In the genomic region with DNA sequence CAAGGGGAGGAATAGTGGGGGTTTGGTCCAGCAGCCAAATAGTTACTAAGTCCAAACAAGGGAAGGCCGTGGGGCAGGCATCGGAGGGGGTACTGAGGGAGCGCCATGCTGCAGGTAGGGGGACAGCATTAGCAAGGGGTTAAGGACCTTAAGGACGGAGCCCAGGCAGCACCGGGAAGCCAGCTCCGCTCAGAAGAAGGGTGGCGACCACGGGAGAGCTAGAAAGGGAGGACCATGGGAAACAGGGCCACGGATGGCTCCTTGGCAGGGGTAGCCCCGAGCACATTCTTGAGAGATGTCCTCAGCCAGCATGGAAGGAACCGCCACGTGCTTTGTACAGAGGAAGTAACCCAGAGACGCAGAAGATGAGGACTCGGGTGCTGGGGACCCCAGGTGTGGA, we compare ENCODE assay signal across 12 cellular contexts.
A peak's percentile ranks its signal among the peaks of the same experiment; 100 is the strongest.
DNase-seq lines count a peak whose midpoint lies in the region; ATAC-seq and TF ChIP-seq lines count a peak whose summit lies in the region.
"Had no signal": no experiment of that assay in that cellular context is flagged by ENCODE, and none has a peak within 500 bp of the region (broad histone marks: within the 10 kb centered on the region; RNA-seq: fewer than 3 reads in every experiment).

No MANE protein-coding gene starts in this region.

- peak overlapping the region in 20 of 21 experiments; percentile 7 to 82 (median 60) for H3K27ac ChIP-seq in skin epidermis

- DNase-seq in EL (peak; percentile 84), MCF 10A (ENCODE audit: unreplicated experiment) (no peak), Right ventricle myocardium superior (no peak), GM19240 (ENCODE audit: insufficient read length, low spot score) (no peak), Kasumi-1 (lab: John Stamatoyannopoulos, UW) (no peak), SHP77 (lab: John Stamatoyannopoulos, UW) (no peak)
- no peak for DNase-seq in activated CD8-positive, alpha-beta T cell treated with anti-CD3 and anti-CD28 coated beads, Interleukin-2, amount 10 ng/mL, durations not matched to agents 7 days and 5 days
- DNase-seq: activated CD8-positive, alpha-beta memory T cell treated with anti-CD3 and anti-CD28 coated beads for 24 hours; kidney glomerular epithelial cell; NCI-H1436 treated with DMSO at 0.1 percent for 48 hours had no signal

- H3K4me3 Mint-ChIP-seq in MCF 10A (ENCODE audit: unreplicated experiment), result no peak overlapping the region
- no peak overlapping the region for H3K4me3 Mint-ChIP-seq in activated CD8-positive, alpha-beta T cell treated with anti-CD3 and anti-CD28 coated beads, Interleukin-2, amount 10 ng/mL, durations not matched to agents 7 days and 5 days
- H3K4me3 Mint-ChIP-seq: CD14-positive monocyte had no signal

- no peak overlapping the region for H3K4me3 ChIP-seq in skin epidermis

- no TSS peak for BruUV-seq in MCF 10A (replicated peaks; lab: Mats Ljungman, UMichigan)

- H3K27me3 Mint-ChIP-seq in MCF 10A (ENCODE audit: insufficient read depth, unreplicated experiment), result no peaks in the 10 kb centered on the region
- H3K27me3 Mint-ChIP-seq in activated CD8-positive, alpha-beta T cell treated with anti-CD3 and anti-CD28 coated beads, Interleukin-2, amount 10 ng/mL, durations not matched to agents 7 days and 5 days (ENCODE audit: low read depth), result no peaks in the 10 kb centered on the region

- H3K27ac Mint-ChIP-seq in MCF 10A (ENCODE audit: low read depth, unreplicated experiment), result peak overlapping the region; percentile 67
- no peak overlapping the region for H3K27ac Mint-ChIP-seq in activated CD8-positive, alpha-beta T cell treated with anti-CD3 and anti-CD28 coated beads, Interleukin-2, amount 10 ng/mL, durations not matched to agents 7 days and 5 days

- peak; percentile 18 for ATAC-seq in Right ventricle myocardium superior (ENCODE audit: poor library complexity)
- ATAC-seq in activated CD8-positive, alpha-beta T cell treated with anti-CD3 and anti-CD28 coated beads, Interleukin-2, amount 10 ng/mL, durations not matched to agents 7 days and 5 days, result no peak

- CTCF ChIA-PET in MCF 10A (lab: Yijun Ruan, JAX), result interaction anchor here (0.6 to 1.6 kb wide), 6 partner anchors 10 to 1840 kb away, joined by 4 to 7 read pairs (median 4); no protein-coding TSS in a partner anchor
- CTCF ChIA-PET in activated CD8-positive, alpha-beta T cell treated with anti-CD3 and anti-CD28 coated beads, Interleukin-2, amount 10 ng/mL, durations not matched to agents 7 days and 5 days (lab: Charles Lee), result interaction anchor here (1.0 to 1.4 kb wide), 2 partner anchors 10 to 13 kb away, joined by 3 to 8 read pairs; no protein-coding TSS in a partner anchor

- no peak for TF ChIP-seq CTCF in MCF 10A (IDR thresholded peaks at IDR 0.05; ENCODE audit: unreplicated experiment)

- POLR2A ChIA-PET in MCF 10A (lab: Yijun Ruan, JAX), result interaction anchor here (2.0 kb wide), 1 partner anchor 21 kb away, joined by 4 read pairs; no protein-coding TSS in a partner anchor
- POLR2A ChIA-PET in activated CD8-positive, alpha-beta T cell treated with anti-CD3 and anti-CD28 coated beads, Interleukin-2, amount 10 ng/mL, durations not matched to agents 7 days and 5 days (lab: Charles Lee), result no interaction called here

- H3K4me1 Mint-ChIP-seq in MCF 10A (ENCODE audit: insufficient read depth, unreplicated experiment), result peaks cover 22% of the 10 kb centered on the region
- H3K4me1 Mint-ChIP-seq in activated CD8-positive, alpha-beta T cell treated with anti-CD3 and anti-CD28 coated beads, Interleukin-2, amount 10 ng/mL, durations not matched to agents 7 days and 5 days (ENCODE audit: low read depth), result peaks cover 10% of the 10 kb centered on the region

- H3K9me3 Mint-ChIP-seq in MCF 10A (ENCODE audit: unreplicated experiment), result no peaks in the 10 kb centered on the region
- no peaks in the 10 kb centered on the region for H3K9me3 Mint-ChIP-seq in activated CD8-positive, alpha-beta T cell treated with anti-CD3 and anti-CD28 coated beads, Interleukin-2, amount 10 ng/mL, durations not matched to agents 7 days and 5 days (ENCODE audit: insufficient read depth)
- H3K9me3 Mint-ChIP-seq: CD14-positive monocyte had no signal

- intact Hi-C loops in MCF 10A (cut with micrococcal nuclease) (loop anchor here (2.0 kb wide), 1 partner anchor 43 kb away; no protein-coding TSS in a partner anchor), Right ventricle myocardium superior (cut with DNase I) (no loop called here)

- H3K36me3 Mint-ChIP-seq in MCF 10A (ENCODE audit: insufficient read depth, unreplicated experiment), result peaks cover 62% of the 10 kb centered on the region
- H3K36me3 Mint-ChIP-seq in activated CD8-positive, alpha-beta T cell treated with anti-CD3 and anti-CD28 coated beads, Interleukin-2, amount 10 ng/mL, durations not matched to agents 7 days and 5 days (ENCODE audit: low read depth), result peaks cover 8% of the 10 kb centered on the region
